Comparison of ENCODE assay signal across 27 cellular contexts in the genomic region with DNA sequence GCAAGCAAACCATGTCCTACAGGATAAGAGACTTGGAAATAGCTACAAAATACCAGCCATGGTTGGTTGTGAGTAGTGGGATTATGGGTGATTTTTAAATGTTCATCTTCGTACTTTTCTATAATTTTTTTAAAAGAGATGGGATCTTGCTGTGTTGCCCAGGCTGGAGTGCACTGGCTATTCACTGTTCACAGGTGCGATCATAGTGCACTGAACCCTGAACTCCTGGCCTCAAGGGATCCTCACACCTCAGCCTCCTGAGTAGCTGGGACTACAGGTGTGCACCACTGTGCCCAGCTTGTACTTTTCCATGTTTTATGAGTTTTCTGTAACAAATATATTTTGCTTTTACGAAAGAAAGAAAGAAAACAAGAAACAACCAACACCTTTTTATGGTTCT.
DNase-seq lines count a peak whose midpoint lies in the region; ATAC-seq, FAIRE-seq and TF ChIP-seq lines count a peak whose summit lies in the region.
"Had no signal": no experiment of that assay in that cellular context is flagged by ENCODE, and none has a peak within 500 bp of the region (broad histone marks: within the 10 kb centered on the region; RNA-seq: fewer than 3 reads in every experiment).

No MANE protein-coding gene starts in this region.

- no peak overlapping the region for H3K4me2 ChIP-seq in HepG2 (ENCODE audit: low read depth, low read length)
- H3K4me2 ChIP-seq: A549, GM23338 had no signal

- H3K27ac ChIP-seq in HepG2 (ENCODE audit: extremely low read length, insufficient read depth, low read length) (no peak overlapping the region), right lobe of liver (no peak overlapping the region), coronary artery (no peak overlapping the region), spleen (no peak overlapping the region)
- H3K27ac ChIP-seq: A549; BLaER1 treated with 17β-estradiol and CSF1 and Interleukin-3, amounts not matched to agents 10 nM and 100 nM had no signal

- H3K9ac ChIP-seq in HepG2 (ENCODE audit: insufficient read depth, low read depth, low read length): no peak overlapping the region
- H3K9ac ChIP-seq: BLaER1 treated with 17β-estradiol and CSF1 and Interleukin-3, amounts not matched to agents 10 nM and 100 nM had no signal

- H3K4me3 ChIP-seq in HepG2 (replicated peaks in 1 of 3; ENCODE audit: insufficient read depth in 1 of 3, low read depth in 2 of 3, low read length in 3 of 3): no peak overlapping the region
- H3K4me3 ChIP-seq in right lobe of liver: no peak overlapping the region
- H3K4me3 ChIP-seq in coronary artery: no peak overlapping the region
- H3K4me3 ChIP-seq in spleen: no peak overlapping the region
- H3K4me3 ChIP-seq: A549; BLaER1 treated with 17β-estradiol and CSF1 and Interleukin-3, amounts not matched to agents 10 nM and 100 nM; GM23338 had no signal

- peaks cover 0 to 13% of the 10 kb centered on the region in 2 experiments; a peak in 2 of 5 replicates for H3K27me3 ChIP-seq in HepG2 (ENCODE audit: control insufficient read depth in 1 of 2, insufficient read depth in 2 of 2, low read length in 2 of 2)
- H3K27me3 ChIP-seq in right lobe of liver: no peaks in the 10 kb centered on the region
- H3K27me3 ChIP-seq in spleen (replicated peaks in 1 of 7): peaks cover 0 to 15% (median 0%) of the 10 kb centered on the region in 7 donors
- H3K27me3 ChIP-seq: BE2C had no signal

- no peak overlapping the region for H3K4me3 Mint-ChIP-seq in activated CD4-positive, alpha-beta memory T cell treated with anti-CD3 and anti-CD28 coated beads, Interleukin-2, amount 10 ng/mL, durations not matched to agents 7 days and 5 days
- H3K4me3 Mint-ChIP-seq in activated CD8-positive, alpha-beta T cell treated with anti-CD3 and anti-CD28 coated beads, Interleukin-2, amount 10 ng/mL, durations not matched to agents 7 days and 5 days: no peak overlapping the region
- H3K4me3 Mint-ChIP-seq: CD14-positive monocyte; CD4-positive, alpha-beta T cell; CD8-positive, alpha-beta memory T cell; GM23338; H9; HFFc6 had no signal

- intact Hi-C loops in HepG2 (cut with micrococcal nuclease; ENCODE audit: unreplicated experiment) (no loop called here), right lobe of liver (cut with DNase I) (no loop called here), spleen (cut with DNase I; ENCODE audit: low total_unique reads) (no loop called here)

- no peak overlapping the region for H2AFZ ChIP-seq in HepG2 (ENCODE audit: low read length)
- H2AFZ ChIP-seq: GM23338 had no signal

- H3K4me1 Mint-ChIP-seq in activated CD4-positive, alpha-beta memory T cell treated with anti-CD3 and anti-CD28 coated beads, Interleukin-2, amount 10 ng/mL, durations not matched to agents 7 days and 5 days: peaks cover 10% of the 10 kb centered on the region
- peaks cover 10% of the 10 kb centered on the region for H3K4me1 Mint-ChIP-seq in activated CD8-positive, alpha-beta T cell treated with anti-CD3 and anti-CD28 coated beads, Interleukin-2, amount 10 ng/mL, durations not matched to agents 7 days and 5 days (ENCODE audit: low read depth)
- H3K4me1 Mint-ChIP-seq: CD14-positive monocyte, GM23338 had no signal

- H3K36me3 ChIP-seq in HepG2 (replicated peaks in 1 of 2; ENCODE audit: control insufficient read depth in 1 of 2, insufficient read depth in 2 of 2, low read length in 2 of 2) (no peaks in the 10 kb centered on the region), right lobe of liver (no peaks in the 10 kb centered on the region), spleen (no peaks in the 10 kb centered on the region)
- H3K36me3 ChIP-seq: BE2C; BLaER1 treated with 17β-estradiol and CSF1 and Interleukin-3, amounts not matched to agents 10 nM and 100 nM had no signal

- WGBS in HepG2 (ENCODE audit: low lambda C conversion rate): 41% methylated on average over 3 of the region's 3 CpGs
- 81% methylated on average over 3 of the region's 3 CpGs for WGBS in right lobe of liver (ENCODE audit: insufficient coverage, low coverage, low lambda C conversion rate, missing lambda C conversion rate)
- 82 to 91% (median 90%) methylated on average over 3 of the region's 3 CpGs for WGBS in spleen, 5 donors

- no peaks in the 10 kb centered on the region for H3K9me3 ChIP-seq in HepG2 (ENCODE audit: low read length)
- H3K9me3 ChIP-seq in right lobe of liver: no peaks in the 10 kb centered on the region
- no peaks in the 10 kb centered on the region for H3K9me3 ChIP-seq in spleen
- H3K9me3 ChIP-seq: A549, BE2C had no signal

- peaks cover 2% of the 10 kb centered on the region for H3K27me3 Mint-ChIP-seq in activated CD4-positive, alpha-beta memory T cell treated with anti-CD3 and anti-CD28 coated beads, Interleukin-2, amount 10 ng/mL, durations not matched to agents 7 days and 5 days
- peaks cover 11% of the 10 kb centered on the region for H3K27me3 Mint-ChIP-seq in activated CD8-positive, alpha-beta T cell treated with anti-CD3 and anti-CD28 coated beads, Interleukin-2, amount 10 ng/mL, durations not matched to agents 7 days and 5 days (ENCODE audit: low read depth)

- TF ChIP-seq POLR2A in HepG2 (IDR thresholded peaks at IDR 0.05; ENCODE audit: insufficient read depth in 1 of 2, low read depth in 2 of 2, low read length in 2 of 2): no peak
- TF ChIP-seq POLR2A in right lobe of liver (IDR thresholded peaks at IDR 0.05): no peak
- no peak for TF ChIP-seq POLR2A in spleen (IDR thresholded peaks at IDR 0.05)

- no peak for ATAC-seq in HepG2
- ATAC-seq in right lobe of liver: no peak
- ATAC-seq in activated CD8-positive, alpha-beta T cell treated with anti-CD3 and anti-CD28 coated beads, Interleukin-2, amount 10 ng/mL, durations not matched to agents 7 days and 5 days: no peak
- ATAC-seq: A549, GM23338, HCT116 had no signal

- H3K4me1 ChIP-seq in HepG2 (ENCODE audit: insufficient read depth, low read length) (no peaks in the 10 kb centered on the region), right lobe of liver (no peaks in the 10 kb centered on the region), spleen (no peaks in the 10 kb centered on the region)
- H3K4me1 ChIP-seq: A549, BE2C had no signal

- POLR2A ChIA-PET in HepG2 (lab: Yijun Ruan, JAX): no interaction called here
- POLR2A ChIA-PET in activated CD4-positive, alpha-beta memory T cell treated with anti-CD3 and anti-CD28 coated beads, Interleukin-2, amount 10 ng/mL, durations not matched to agents 7 days and 5 days (lab: Charles Lee): no interaction called here
- POLR2A ChIA-PET in activated CD8-positive, alpha-beta T cell treated with anti-CD3 and anti-CD28 coated beads, Interleukin-2, amount 10 ng/mL, durations not matched to agents 7 days and 5 days (lab: Charles Lee): no interaction called here

- DNase-seq in HepG2 (ENCODE audit: low spot score) (no peak), right lobe of liver (no peak), coronary artery (ENCODE audit: low spot score) (peak; percentile 41), spleen (peak; percentile 6), NCI-H2227 (lab: John Stamatoyannopoulos, UW; ENCODE audit: unreplicated experiment) (no peak)
- DNase-seq in activated CD4-positive, alpha-beta memory T cell treated with anti-CD3 and anti-CD28 coated beads, Interleukin-2, amount 10 ng/mL, durations not matched to agents 7 days and 5 days: no peak
- no peak for DNase-seq in activated CD8-positive, alpha-beta T cell treated with anti-CD3 and anti-CD28 coated beads, Interleukin-2, amount 10 ng/mL, durations not matched to agents 7 days and 5 days
- DNase-seq: 8988T; ACHN; AML-193; BE2C; CD4-positive, alpha-beta T cell; CD8-positive, alpha-beta memory T cell; DMS 273 treated with DMSO at 0.1 percent for 48 hours; DMS79; EL; GDM1; HFFc6 had no signal

- in situ Hi-C loops in HepG2 (cut with HindIII; ENCODE audit: extremely low pct_ligation_motif_present, low pct_unique_long_range_greater_than_20kb): no loop called here

- no peaks in the 10 kb centered on the region for H3K9me3 Mint-ChIP-seq in activated CD4-positive, alpha-beta memory T cell treated with anti-CD3 and anti-CD28 coated beads, Interleukin-2, amount 10 ng/mL, durations not matched to agents 7 days and 5 days
- no peaks in the 10 kb centered on the region for H3K9me3 Mint-ChIP-seq in activated CD8-positive, alpha-beta T cell treated with anti-CD3 and anti-CD28 coated beads, Interleukin-2, amount 10 ng/mL, durations not matched to agents 7 days and 5 days (ENCODE audit: insufficient read depth)
- H3K9me3 Mint-ChIP-seq: CD4-positive, alpha-beta T cell; GM23338; H9; HFFc6 had no signal

- no TSS peak for BruUV-seq in HepG2 (replicated peaks; lab: Mats Ljungman, UMichigan)

- TF ChIP-seq EP300 in HepG2 (IDR thresholded peaks at IDR 0.05; ENCODE audit: low read depth in 2 of 2, low read length in 2 of 2) (no peak), HepG2 (CRISPR knock-in tag; IDR thresholded peaks at IDR 0.05; ENCODE audit: borderline replicate concordance) (no peak)

- no peaks in the 10 kb centered on the region for H3K36me3 Mint-ChIP-seq in activated CD4-positive, alpha-beta memory T cell treated with anti-CD3 and anti-CD28 coated beads, Interleukin-2, amount 10 ng/mL, durations not matched to agents 7 days and 5 days (ENCODE audit: low read depth)
- H3K36me3 Mint-ChIP-seq in activated CD8-positive, alpha-beta T cell treated with anti-CD3 and anti-CD28 coated beads, Interleukin-2, amount 10 ng/mL, durations not matched to agents 7 days and 5 days (ENCODE audit: low read depth): no peaks in the 10 kb centered on the region
- H3K36me3 Mint-ChIP-seq: CD14-positive monocyte; CD8-positive, alpha-beta memory T cell had no signal

- H3K79me2 ChIP-seq in HepG2 (ENCODE audit: insufficient read depth, low read length): no peaks in the 10 kb centered on the region

- TF ChIP-seq CTCF in HepG2 (CRISPR knock-in tag; IDR thresholded peaks at IDR 0.05) (no peak), right lobe of liver (IDR thresholded peaks at IDR 0.05) (no peak), coronary artery (IDR thresholded peaks at IDR 0.05) (no peak), spleen (IDR thresholded peaks at IDR 0.05 in 8 of 11, conservative IDR thresholded peaks at IDR 0.05 in 3 of 11) (no peak)

- CTCF ChIA-PET in HepG2 (lab: Yijun Ruan, JAX; ENCODE audit: low intra/inter-chr PET ratio, low total read pairs): no interaction called here
- CTCF ChIA-PET in activated CD4-positive, alpha-beta memory T cell treated with anti-CD3 and anti-CD28 coated beads, Interleukin-2, amount 10 ng/mL, durations not matched to agents 7 days and 5 days (lab: Charles Lee): no interaction called here
- CTCF ChIA-PET in activated CD8-positive, alpha-beta T cell treated with anti-CD3 and anti-CD28 coated beads, Interleukin-2, amount 10 ng/mL, durations not matched to agents 7 days and 5 days (lab: Charles Lee): interaction anchor here (1.9 kb wide), 1 partner anchor 226 kb away, joined by 6 read pairs; no protein-coding TSS in a partner anchor

- no peaks in the 10 kb centered on the region for H4K20me1 ChIP-seq in HepG2 (ENCODE audit: insufficient read depth, low read length)
- H4K20me1 ChIP-seq: BLaER1 treated with 17β-estradiol and CSF1 and Interleukin-3, amounts not matched to agents 10 nM and 100 nM had no signal

- TF ChIP-seq RAD21 in HepG2 (CRISPR knock-in tag; IDR thresholded peaks at IDR 0.05): no peak

- FAIRE-seq in HepG2 (lab: Jason Lieb, UNC): no peak
- FAIRE-seq: A549, D721Med, GM12891, GM18507 had no signal

- no peak overlapping the region for H3K27ac Mint-ChIP-seq in activated CD4-positive, alpha-beta memory T cell treated with anti-CD3 and anti-CD28 coated beads, Interleukin-2, amount 10 ng/mL, durations not matched to agents 7 days and 5 days
- no peak overlapping the region for H3K27ac Mint-ChIP-seq in activated CD8-positive, alpha-beta T cell treated with anti-CD3 and anti-CD28 coated beads, Interleukin-2, amount 10 ng/mL, durations not matched to agents 7 days and 5 days
- H3K27ac Mint-ChIP-seq: CD14-positive monocyte; CD4-positive, alpha-beta T cell; GM23338; H9; HFFc6 had no signal

Comparison
In these comparisons a context has a peak if more than half of its experiments do, and no peak if none do; other contexts are left out.
1. DNase-seq: peak in coronary artery (single experiment) and spleen (single experiment); none in HepG2 (single experiment), right lobe of liver (0 of 3), activated CD4-positive, alpha-beta memory T cell treated with anti-CD3 and anti-CD28 coated beads, Interleukin-2, amount 10 ng/mL, durations not matched to agents 7 days and 5 days (single experiment), activated CD8-positive, alpha-beta T cell treated with anti-CD3 and anti-CD28 coated beads, Interleukin-2, amount 10 ng/mL, durations not matched to agents 7 days and 5 days (single experiment) and NCI-H2227 (single experiment).